Comparison of ENCODE assay signal across 17 cellular contexts in genomic region chr4:761086-761485, GRCh38. TPM values are rescaled to one million over a fixed set of nuclear protein-coding genes. Genes with fewer than 3 reads are reported as not detected.
A peak's percentile ranks its signal among the peaks of the same experiment; 100 is the strongest.
DNase-seq lines count a peak whose midpoint lies in the region; ATAC-seq and TF ChIP-seq lines count a peak whose summit lies in the region.
"Had no signal": no experiment of that assay in that cellular context is flagged by ENCODE, and none has a peak within 500 bp of the region (broad histone marks: within the 10 kb centered on the region; RNA-seq: fewer than 3 reads in every experiment).

No MANE protein-coding gene starts in this region.

- H3K4me3 Mint-ChIP-seq in HFFc6, result no peak overlapping the region
- H3K4me3 Mint-ChIP-seq in effector memory CD8-positive, alpha-beta T cell, result no peak overlapping the region
- H3K4me3 Mint-ChIP-seq: CD8-positive, alpha-beta T cell had no signal

- H3K4me1 ChIP-seq in osteoblast (ENCODE audit: insufficient read depth, low read length) (peaks cover 8% of the 10 kb centered on the region), body of pancreas (no peaks in the 10 kb centered on the region), ovary (ENCODE audit: insufficient read depth) (no peaks in the 10 kb centered on the region)
- H3K4me1 ChIP-seq: BE2C had no signal

- ATAC-seq in Right ventricle myocardium superior (ENCODE audit: poor library complexity) (no peak), left cardiac atrium (no peak), body of pancreas (no peak)
- ATAC-seq in effector memory CD8-positive, alpha-beta T cell (replicated peaks), result no peak
- ATAC-seq: CD8-positive, alpha-beta T cell had no signal

- peaks cover 15% of the 10 kb centered on the region for H3K27me3 Mint-ChIP-seq in HFFc6 (ENCODE audit: insufficient read depth)
- no peaks in the 10 kb centered on the region for H3K27me3 Mint-ChIP-seq in effector memory CD8-positive, alpha-beta T cell

- H3K27ac Mint-ChIP-seq in HFFc6, result 0 out of 2 replicates have a peak overlapping the region, but pooled peaks have one; percentile 23
- H3K27ac Mint-ChIP-seq in effector memory CD8-positive, alpha-beta T cell, result peak overlapping the region; percentile 14 to 29
- H3K27ac Mint-ChIP-seq: CD8-positive, alpha-beta T cell had no signal

- DNase-seq in Right ventricle myocardium superior (peak; percentile 6), left cardiac atrium (no peak), HFFc6 (no peak), osteoblast (ENCODE audit: insufficient read length, low spot score, missing footprints) (peak; percentile 55), body of pancreas (no peak), ovary (no peak)
- DNase-seq in effector memory CD8-positive, alpha-beta T cell, result no peak
- no peak for DNase-seq in stimulated activated naive CD4-positive, alpha-beta T cell treated with Interleukin-2 at 50 U/mL for 16 hours (lab: John Stamatoyannopoulos, UW)
- DNase-seq: BE2C; CD8-positive, alpha-beta T cell; GOT3; NCI-H1092 treated with DMSO at 0.1 percent for 48 hours; NCI-H146; NCI-H2029 treated with DMSO at 0.1 percent for 48 hours; NCI-H2171; NCI-H526; PC-9 had no signal

- H3K4me3 ChIP-seq in osteoblast (ENCODE audit: insufficient read depth, low read length) (no peak overlapping the region), body of pancreas (no peak overlapping the region), ovary (no peak overlapping the region)
- H3K4me3 ChIP-seq: PC-9 had no signal

- no peak for TF ChIP-seq EP300 in ovary (IDR thresholded peaks at IDR 0.05)

- H3K27ac ChIP-seq in osteoblast (ENCODE audit: low read depth, low read length) (no peak overlapping the region), body of pancreas (no peak overlapping the region), ovary (no peak overlapping the region)
- H3K27ac ChIP-seq: PC-9 had no signal

- H3K9me3 ChIP-seq in osteoblast (ENCODE audit: low read depth, low read length) (no peaks in the 10 kb centered on the region), body of pancreas (peaks cover 0 to 72% (median 0%) of the 10 kb centered on the region in 3 donors), ovary (no peaks in the 10 kb centered on the region)

- H3K27me3 ChIP-seq in osteoblast (ENCODE audit: insufficient read depth, low read length) (no peaks in the 10 kb centered on the region), body of pancreas (no peaks in the 10 kb centered on the region), ovary (no peaks in the 10 kb centered on the region)
- H3K27me3 ChIP-seq: BE2C had no signal

- peaks cover 3% of the 10 kb centered on the region; the same call in 1 of the 2 replicates for H3K4me1 Mint-ChIP-seq in HFFc6 (ENCODE audit: low read depth)
- H3K4me1 Mint-ChIP-seq in effector memory CD8-positive, alpha-beta T cell (ENCODE audit: low read depth in 2 of 2), result peaks cover 42 to 47% of the 10 kb centered on the region in 2 donors

- H3K36me3 Mint-ChIP-seq in HFFc6 (ENCODE audit: low read depth), result peaks cover 72% of the 10 kb centered on the region
- H3K36me3 Mint-ChIP-seq in effector memory CD8-positive, alpha-beta T cell (ENCODE audit: insufficient read depth), result peaks cover 19% of the 10 kb centered on the region

- intact Hi-C loops in Right ventricle myocardium superior (cut with DNase I), result no loop called here
- intact Hi-C loops in left cardiac atrium (cut with DNase I), result loop anchor here in 1 of 2 donors (10.0 kb wide), 1 partner anchor 46 kb away; no protein-coding TSS in a partner anchor
- intact Hi-C loops in body of pancreas (cut with DNase I), result no loop called here
- intact Hi-C loops in ovary (cut with DNase I), result no loop called here

- H4K20me1 ChIP-seq in osteoblast (ENCODE audit: insufficient read depth, low read length), result peaks cover 48% of the 10 kb centered on the region

- WGBS in body of pancreas, 2 donors, result 93 to 96% methylated on average over 14 of the region's 14 CpGs
- WGBS in ovary, 3 donors, result 90 to 94% (median 91%) methylated on average over 14 of the region's 14 CpGs

- TF ChIP-seq CTCF in HFFc6 (IDR thresholded peaks at IDR 0.05) (no peak), osteoblast (IDR thresholded peaks at IDR 0.05; ENCODE audit: extremely low read depth, low read depth, low read length) (no peak), body of pancreas (IDR thresholded peaks at IDR 0.05) (no peak), ovary (IDR thresholded peaks at IDR 0.05) (no peak)

- H3K36me3 ChIP-seq in osteoblast (ENCODE audit: insufficient read depth, low read length) (peaks cover 41% of the 10 kb centered on the region), body of pancreas (replicated peaks in 1 of 2; ENCODE audit: insufficient read depth in 1 of 2, low read depth in 2 of 2) (peaks cover 6 to 14% of the 10 kb centered on the region in 2 donors), ovary (no peaks in the 10 kb centered on the region)

- peaks cover 58% of the 10 kb centered on the region for H3K9me3 Mint-ChIP-seq in HFFc6
- H3K9me3 Mint-ChIP-seq in effector memory CD8-positive, alpha-beta T cell, result no peaks in the 10 kb centered on the region
- H3K9me3 Mint-ChIP-seq: CD8-positive, alpha-beta T cell had no signal

- TF ChIP-seq POLR2A in body of pancreas (IDR thresholded peaks at IDR 0.05), result no peak
- TF ChIP-seq POLR2A in ovary (IDR thresholded peaks at IDR 0.05), result no peak

- H3K79me2 ChIP-seq in osteoblast (ENCODE audit: insufficient read depth, low read length), result peaks cover 8% of the 10 kb centered on the region

- H2AFZ ChIP-seq in osteoblast (ENCODE audit: low read length), result no peak overlapping the region
- H2AFZ ChIP-seq: PC-9 had no signal

- no peak overlapping the region for H3K4me2 ChIP-seq in osteoblast (ENCODE audit: insufficient read depth, low read length)
- H3K4me2 ChIP-seq: PC-9 had no signal

RNA-seq across cellular contexts. Expression of gene PCGF3, which starts 55.5 kb away (rescaled TPM):
- total RNA-seq in Right ventricle myocardium superior (20.8 TPM), left cardiac atrium (10 to 100 TPM; 21.4 to 26.6 TPM), osteoblast (32.7 and 43.1 TPM in 2 replicates), body of pancreas (10 to 100 TPM; 16.8 to 31.1 TPM), ovary (10 to 100 TPM; 33.2 to 51.2 (median 45.3) TPM)
- 10 to 100 TPM; 28.5 to 34.5 (median 30.2) TPM for total RNA-seq in HFFc6 (2021; fragmentation: NEBNext Ultra II Directional; extraction: Animal tissue kit (Norgen Biotek cat#: 25700))
- polyA plus RNA-seq in ovary, result 10 to 100 TPM; 21.7 to 45.4 TPM

Comparison
In these comparisons a context has a peak if more than half of its experiments do, and no peak if none do; other contexts are left out.
1. DNase-seq: peak in Right ventricle myocardium superior (single experiment) and osteoblast (single experiment); none in left cardiac atrium (single experiment), HFFc6 (single experiment), effector memory CD8-positive, alpha-beta T cell (0 of 3), stimulated activated naive CD4-positive, alpha-beta T cell treated with Interleukin-2 at 50 U/mL for 16 hours (single experiment), body of pancreas (0 of 4) and ovary (0 of 5).